In the genomic region with DNA sequence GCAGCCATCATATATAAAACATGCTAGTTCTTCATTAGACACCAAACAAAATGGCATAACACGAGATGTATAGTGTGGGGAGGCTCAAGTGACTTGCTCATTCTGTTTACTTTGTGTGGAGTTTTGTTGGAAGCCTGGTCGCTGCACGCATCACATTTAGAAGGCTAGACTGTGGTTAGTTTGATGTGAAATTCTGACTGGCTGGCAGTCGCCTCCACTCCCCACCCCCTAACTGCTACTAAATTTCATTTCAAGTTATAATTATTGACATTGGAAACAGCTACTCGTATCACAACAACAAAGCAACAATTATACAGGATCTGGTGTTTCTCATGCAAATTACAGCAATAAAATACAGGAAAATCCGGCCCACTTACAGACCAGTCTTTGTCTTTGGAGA, we compare ENCODE assay signal across 8 cellular contexts.
DNase-seq lines count a peak whose midpoint lies in the region; ATAC-seq and TF ChIP-seq lines count a peak whose summit lies in the region.

No MANE protein-coding gene starts in this region.

- H3K14ac ChIP-seq in trophoblast cell (ENCODE audit: low read length), result no peak overlapping the region

- H3K9me3 Mint-ChIP-seq in Caco-2 (ENCODE audit: unreplicated experiment), result no peaks in the 10 kb centered on the region

- WGBS in trophoblast cell (ENCODE audit: extremely low coverage, insufficient coverage, insufficient read length), result no CpG with 5 or more reads among the region's 6 CpGs

- H3K27ac ChIP-seq in osteoblast (ENCODE audit: low read depth, low read length) (peak overlapping the region; percentile 49), trophoblast cell (ENCODE audit: low read depth, low read length) (no peak overlapping the region)

- H4K12ac ChIP-seq in trophoblast cell (ENCODE audit: low read depth, low read length), result no peak overlapping the region

- no peak overlapping the region for H4K8ac ChIP-seq in trophoblast cell (ENCODE audit: low read depth, low read length)

- peak overlapping the region; percentile 87 for H2AFZ ChIP-seq in osteoblast (ENCODE audit: low read length)
- no peak overlapping the region for H2AFZ ChIP-seq in trophoblast cell (ENCODE audit: insufficient read depth, low read length, poor library complexity)

- H3K27me3 Mint-ChIP-seq in Caco-2 (ENCODE audit: insufficient read depth, unreplicated experiment), result no peaks in the 10 kb centered on the region

- H3K18ac ChIP-seq in trophoblast cell (ENCODE audit: low read length), result no peak overlapping the region

- ATAC-seq in GM21528 (IDR thresholded peaks at IDR 0.05; ENCODE audit: low FRiP score, unreplicated experiment), result no peak

- H3K4me1 ChIP-seq in Caco-2 (peaks cover 16% of the 10 kb centered on the region), osteoblast (ENCODE audit: insufficient read depth, low read length) (peaks cover 13% of the 10 kb centered on the region), trophoblast cell (ENCODE audit: control insufficient read depth in 1 of 2, insufficient read depth in 2 of 2, low read length in 2 of 2) (no peaks in the 10 kb centered on the region)

- no peaks in the 10 kb centered on the region for H3K27me3 ChIP-seq in Caco-2 (replicated peaks; ENCODE audit: control insufficient read depth, insufficient read depth, low read length)
- H3K27me3 ChIP-seq in osteoblast (ENCODE audit: insufficient read depth, low read length), result no peaks in the 10 kb centered on the region
- no peaks in the 10 kb centered on the region for H3K27me3 ChIP-seq in trophoblast cell (ENCODE audit: insufficient read depth, low read length)

- H2AK5ac ChIP-seq in trophoblast cell (ENCODE audit: low read length), result no peak overlapping the region

- H2BK5ac ChIP-seq in trophoblast cell (ENCODE audit: low read depth, low read length, poor library complexity), result no peak overlapping the region

- H3K27ac Mint-ChIP-seq in Caco-2 (ENCODE audit: unreplicated experiment), result no peak overlapping the region

- H3K4me2 ChIP-seq in osteoblast (ENCODE audit: insufficient read depth, low read length), result peak overlapping the region; percentile 71
- H3K4me2 ChIP-seq in trophoblast cell (ENCODE audit: low read length), result no peak overlapping the region

- BruUV-seq in Caco-2 (replicated peaks; lab: Mats Ljungman, UMichigan), result no TSS peak

- no peak overlapping the region for H3K23ac ChIP-seq in trophoblast cell (ENCODE audit: low read length)

- no peak overlapping the region for H3K9ac ChIP-seq in trophoblast cell (ENCODE audit: low read length)

- intact Hi-C loops in Caco-2 (cut with micrococcal nuclease; ENCODE audit: unreplicated experiment), result no loop called here

- H3K4me1 Mint-ChIP-seq in Caco-2 (ENCODE audit: low read depth, unreplicated experiment), result peaks cover 7% of the 10 kb centered on the region

- no peak overlapping the region for H3K4ac ChIP-seq in trophoblast cell (ENCODE audit: low read depth, low read length)

- DNase-seq in Caco-2 (no peak), NCI-H748 (lab: John Stamatoyannopoulos, UW; ENCODE audit: unreplicated experiment) (peak; percentile 38), fibroblast of peridontal ligament (ENCODE audit: extremely low read depth) (peak; percentile 9), osteoblast (ENCODE audit: insufficient read length, low spot score, missing footprints) (no peak), RKO (ENCODE audit: low spot score) (no peak), trophoblast cell (no peak)
- DNase-seq in effector CD4-positive, alpha-beta T cell, result no peak

- H3K79me2 ChIP-seq in osteoblast (ENCODE audit: insufficient read depth, low read length) (no peaks in the 10 kb centered on the region), trophoblast cell (ENCODE audit: control insufficient read depth, insufficient read depth, low read length, poor library complexity) (no peaks in the 10 kb centered on the region)

- H3K36me3 ChIP-seq in Caco-2 (ENCODE audit: control insufficient read depth, insufficient read depth, low read length) (no peaks in the 10 kb centered on the region), osteoblast (ENCODE audit: insufficient read depth, low read length) (no peaks in the 10 kb centered on the region), trophoblast cell (ENCODE audit: control insufficient read depth in 1 of 2, insufficient read depth in 2 of 2, low read length in 2 of 2) (no peaks in the 10 kb centered on the region)

- no peak for TF ChIP-seq CTCF in Caco-2 (IDR thresholded peaks at IDR 0.05; ENCODE audit: insufficient read depth in 1 of 2, low read depth in 1 of 2, low read length in 1 of 2, severe bottlenecking in 1 of 2, unreplicated experiment in 1 of 2)
- no peak for TF ChIP-seq CTCF in osteoblast (IDR thresholded peaks at IDR 0.05; ENCODE audit: extremely low read depth, low read depth, low read length)

- H3K36me3 Mint-ChIP-seq in Caco-2 (ENCODE audit: insufficient read depth, unreplicated experiment), result no peaks in the 10 kb centered on the region

- no peak overlapping the region for H2BK12ac ChIP-seq in trophoblast cell (ENCODE audit: low read length)

- H4K91ac ChIP-seq in trophoblast cell (ENCODE audit: low read depth, low read length), result no peak overlapping the region

- peak overlapping the region; percentile 69 for H3K4me3 Mint-ChIP-seq in Caco-2 (ENCODE audit: unreplicated experiment)

- CTCF ChIA-PET in Caco-2 (lab: Charles Lee), result no interaction called here

- H3K4me3 ChIP-seq in Caco-2 (ENCODE audit: low read depth, low read length), result no peak overlapping the region
- peak overlapping the region; percentile 57 for H3K4me3 ChIP-seq in osteoblast (ENCODE audit: insufficient read depth, low read length)
- no peak overlapping the region for H3K4me3 ChIP-seq in trophoblast cell (ENCODE audit: low read depth, low read length)

- H3K9me3 ChIP-seq in Caco-2 (no peaks in the 10 kb centered on the region), osteoblast (ENCODE audit: low read depth, low read length) (no peaks in the 10 kb centered on the region), trophoblast cell (ENCODE audit: insufficient read depth, low read depth, low read length) (no peaks in the 10 kb centered on the region)

- H3K79me1 ChIP-seq in trophoblast cell (ENCODE audit: low read length), result no peaks in the 10 kb centered on the region

- H4K20me1 ChIP-seq in osteoblast (ENCODE audit: insufficient read depth, low read length), result no peaks in the 10 kb centered on the region

- H2BK120ac ChIP-seq in trophoblast cell (ENCODE audit: insufficient read depth, low read length, poor library complexity), result no peak overlapping the region

- POLR2A ChIA-PET in Caco-2 (lab: Charles Lee), result no interaction called here

Comparison
In these comparisons a context has a peak if more than half of its experiments do, and no peak if none do; other contexts are left out.
1. DNase-seq: peak in NCI-H748 (single experiment) and fibroblast of peridontal ligament (single experiment); none in Caco-2 (0 of 2), osteoblast (single experiment), RKO (single experiment), effector CD4-positive, alpha-beta T cell (single experiment) and trophoblast cell (0 of 2).